14 cellular contexts compared by ENCODE assay signal in genomic region chr12:24911284-24911791, GRCh38. TPM values are rescaled to one million over a fixed set of nuclear protein-coding genes. Genes with fewer than 3 reads are reported as not detected.
DNase-seq lines count a peak whose midpoint lies in the region; ATAC-seq and TF ChIP-seq lines count a peak whose summit lies in the region.
"Had no signal": no experiment of that assay in that cellular context is flagged by ENCODE, and none has a peak within 500 bp of the region (broad histone marks: within the 10 kb centered on the region; RNA-seq: fewer than 3 reads in every experiment).

No MANE protein-coding gene starts in this region.

- no peaks in the 10 kb centered on the region for H3K4me1 ChIP-seq in mucosa of descending colon (ENCODE audit: low read depth)
- H3K4me1 ChIP-seq: gastrocnemius medialis, tibial artery had no signal

- H3K27me3 Mint-ChIP-seq in T-helper 2 cell treated with Interferon-gamma antibody and Interleukin-4, amounts not matched to agents 5 μg/mL and 100 μg/mL, for 36 hours (ENCODE audit: low read depth) = peaks cover 10% of the 10 kb centered on the region

- H3K9me3 ChIP-seq in mucosa of descending colon = no peaks in the 10 kb centered on the region
- H3K9me3 ChIP-seq: gastrocnemius medialis, tibial artery had no signal

- ATAC-seq in HG02870 (IDR thresholded peaks at IDR 0.05; ENCODE audit: unreplicated experiment) (no peak), mucosa of descending colon (no peak)
- ATAC-seq: activated T-cell treated with anti-CD3 and anti-CD28 coated beads, Interleukin-2, amount 50 U/mL, for 4 hours; gastrocnemius medialis; right cardiac atrium had no signal

- DNase-seq in EL = peak; percentile 94
- peak; percentile 88 for DNase-seq in NCI-H82 treated with DMSO at 0.1 percent for 48 hours (lab: John Stamatoyannopoulos, UW; ENCODE audit: unreplicated experiment)
- peak; percentile 29 for DNase-seq in epithelial cell of proximal tubule (ENCODE audit: low read depth)
- peak; percentile 81 for DNase-seq in non-pigmented ciliary epithelial cell (ENCODE audit: low read depth)
- no peak for DNase-seq in T-helper 2 cell treated with Interferon-gamma antibody and Interleukin-4, amounts not matched to agents 5 μg/mL and 100 μg/mL, for 36 hours (ENCODE audit: low spot score)
- no peak for DNase-seq in SW480 (ENCODE audit: low spot score)
- DNase-seq in mucosa of descending colon = no peak
- DNase-seq: activated T-cell treated with anti-CD3 and anti-CD28 coated beads, Interleukin-2, amount 50 U/mL, for 4 hours; gastrocnemius medialis; NCI-H187 treated with DMSO at 0.1 percent for 48 hours; right cardiac atrium; tibial artery had no signal

- intact Hi-C loops in mucosa of descending colon (cut with DNase I, micrococcal nuclease) = no loop called here

- TF ChIP-seq CTCF in epithelial cell of proximal tubule (conservative IDR thresholded peaks at IDR 0.05; ENCODE audit: low read depth, low read length) (no peak), mucosa of descending colon (IDR thresholded peaks at IDR 0.05) (no peak)

- H3K36me3 Mint-ChIP-seq in T-helper 2 cell treated with Interferon-gamma antibody and Interleukin-4, amounts not matched to agents 5 μg/mL and 100 μg/mL, for 36 hours (ENCODE audit: low read depth) = no peaks in the 10 kb centered on the region

- H3K4me1 Mint-ChIP-seq in T-helper 2 cell treated with Interferon-gamma antibody and Interleukin-4, amounts not matched to agents 5 μg/mL and 100 μg/mL, for 36 hours (ENCODE audit: low read depth) = no peaks in the 10 kb centered on the region

- no peaks in the 10 kb centered on the region for H3K9me3 Mint-ChIP-seq in T-helper 2 cell treated with Interferon-gamma antibody and Interleukin-4, amounts not matched to agents 5 μg/mL and 100 μg/mL, for 36 hours
- H3K9me3 Mint-ChIP-seq: activated T-cell treated with anti-CD3 and anti-CD28 coated beads, Interleukin-2, amount 50 U/mL, for 4 hours had no signal

- H3K4me3 Mint-ChIP-seq in T-helper 2 cell treated with Interferon-gamma antibody and Interleukin-4, amounts not matched to agents 5 μg/mL and 100 μg/mL, for 36 hours = no peak overlapping the region
- H3K4me3 Mint-ChIP-seq: activated T-cell treated with anti-CD3 and anti-CD28 coated beads, Interleukin-2, amount 50 U/mL, for 4 hours had no signal

- H3K27ac Mint-ChIP-seq in T-helper 2 cell treated with Interferon-gamma antibody and Interleukin-4, amounts not matched to agents 5 μg/mL and 100 μg/mL, for 36 hours = no peak overlapping the region

- H3K36me3 ChIP-seq in mucosa of descending colon (ENCODE audit: low read depth) = no peaks in the 10 kb centered on the region
- H3K36me3 ChIP-seq: gastrocnemius medialis, tibial artery had no signal

- H3K4me3 ChIP-seq in epithelial cell of proximal tubule (ENCODE audit: low read depth, low read length) (no peak overlapping the region), mucosa of descending colon (no peak overlapping the region)
- H3K4me3 ChIP-seq: gastrocnemius medialis, lung, tibial artery had no signal

RNA-seq across cellular contexts. Expression of gene BCAT1, which starts 37.6 kb away (rescaled TPM):
- 14.6 and 67.7 TPM in 2 replicates for total RNA-seq in epithelial cell of proximal tubule
- total RNA-seq in mucosa of descending colon = 10 to 100 TPM in 2 of 3 donors, 1 to 10 TPM in 1; 5.3 to 19.7 (median 11.1) TPM

Comparison
In these comparisons a context has a peak if more than half of its experiments do, and no peak if none do; other contexts are left out.
1. DNase-seq: peak in EL (single experiment), NCI-H82 treated with DMSO at 0.1 percent for 48 hours (single experiment), epithelial cell of proximal tubule (single experiment) and non-pigmented ciliary epithelial cell (single experiment); none in T-helper 2 cell treated with Interferon-gamma antibody and Interleukin-4, amounts not matched to agents 5 μg/mL and 100 μg/mL, for 36 hours (single experiment), SW480 (single experiment) and mucosa of descending colon (0 of 3).